Comparison of ENCODE assay signal across 8 cellular contexts in genomic region chr16:56423584-56424403, GRCh38. TPM values are rescaled to one million over a fixed set of nuclear protein-coding genes. Genes with fewer than 3 reads are reported as not detected.
DNase-seq lines count a peak whose midpoint lies in the region; ATAC-seq and TF ChIP-seq lines count a peak whose summit lies in the region.

No MANE protein-coding gene starts in this region.

- no peak overlapping the region for H2BK120ac ChIP-seq in IMR-90 (ENCODE audit: low read depth, low read length)

- H3K9me1 ChIP-seq in IMR-90 (ENCODE audit: insufficient read depth, low read length) = peaks cover 17% of the 10 kb centered on the region

- H2BK20ac ChIP-seq in IMR-90 (ENCODE audit: low read depth, low read length) = no peak overlapping the region

- H3K27ac ChIP-seq in IMR-90 (ENCODE audit: insufficient read depth, low read length) (peak overlapping the region; percentile 84), substantia nigra (ENCODE audit: low read depth, low read length, poor library complexity, severe bottlenecking) (peak overlapping the region; percentile 80)

- TF ChIP-seq POLR2A in IMR-90 (IDR thresholded peaks at IDR 0.05; ENCODE audit: low read depth, low read length) = no peak

- peak overlapping the region; percentile 96 for H3K4me2 ChIP-seq in IMR-90 (ENCODE audit: low read depth, low read length)

- 0 out of 2 replicates have a peak overlapping the region, but pooled peaks have one; percentile 1 for H3K56ac ChIP-seq in IMR-90 (ENCODE audit: extremely low read depth, insufficient read depth, low read length)

- H3K18ac ChIP-seq in IMR-90 (ENCODE audit: low read depth, low read length) = peak overlapping the region; percentile 14; the same call in 1 of the 2 replicates

- TSS peak; percentile 36 for BruUV-seq in IMR-90 (replicated peaks; lab: Mats Ljungman, UMichigan)

- peaks cover 5% of the 10 kb centered on the region for H3K36me3 Mint-ChIP-seq in activated naive CD8-positive, alpha-beta T cell treated with anti-CD3 and anti-CD28 coated beads, Interleukin-2, amount 50 U/mL, for 24 hours (ENCODE audit: low read depth)

- H3K4ac ChIP-seq in IMR-90 (ENCODE audit: low read depth, low read length) = no peak overlapping the region; the same call in 1 of the 2 replicates

- peaks cover 44% of the 10 kb centered on the region for H3K4me1 Mint-ChIP-seq in activated naive CD8-positive, alpha-beta T cell treated with anti-CD3 and anti-CD28 coated beads, Interleukin-2, amount 50 U/mL, for 24 hours

- no peak for DNase-seq in IMR-90
- no peak for DNase-seq in activated naive CD8-positive, alpha-beta T cell treated with anti-CD3 and anti-CD28 coated beads, Interleukin-2, amount 50 U/mL, for 24 hours
- DNase-seq in kidney epithelial cell (ENCODE audit: low read depth) = no peak
- DNase-seq in substantia nigra (lab: John Stamatoyannopoulos, UW) = no peak
- no peak for DNase-seq in HPDE6-E6E7 (ENCODE audit: extremely low spot score)
- no peak for DNase-seq in GOT3 (lab: John Stamatoyannopoulos, UW)
- DNase-seq in H4 (ENCODE audit: low spot score) = no peak

- H3K4me1 ChIP-seq in ES-I3 (ENCODE audit: insufficient read depth, low read length) (peaks cover 28% of the 10 kb centered on the region), IMR-90 (ENCODE audit: control insufficient read depth, insufficient read depth, low read length) (peaks cover 13% of the 10 kb centered on the region)

- intact Hi-C loops in IMR-90 (cut with micrococcal nuclease) = loop anchor here (1.0 to 2.0 kb wide), 2 partner anchors 67 to 91 kb away; no protein-coding TSS in a partner anchor

- H4K20me1 ChIP-seq in IMR-90 (ENCODE audit: insufficient read depth, low read length) = peaks cover 45% of the 10 kb centered on the region

- H3K4me3 ChIP-seq in IMR-90 (ENCODE audit: insufficient read depth, low read depth, low read length) (peak overlapping the region; percentile 93), kidney epithelial cell (ENCODE audit: low read depth, low read length) (peak overlapping the region; percentile 81)

- in situ Hi-C loops in IMR-90 (cut with MboI; ENCODE audit: low sequenced_read_pairs) = no loop called here

- no peak overlapping the region for H2BK5ac ChIP-seq in IMR-90 (ENCODE audit: low read depth, low read length, poor library complexity, severe bottlenecking)

- peaks cover 2 to 56% of the 10 kb centered on the region in 2 experiments; a peak in 2 of 4 replicates for H3K79me1 ChIP-seq in IMR-90 (ENCODE audit: low read depth in 1 of 2, low read length in 2 of 2)

- H3K27me3 ChIP-seq in IMR-90 (ENCODE audit: control insufficient read depth, insufficient read depth, low read length) (no peaks in the 10 kb centered on the region), kidney epithelial cell (ENCODE audit: control insufficient read depth, insufficient read depth, low read length) (no peaks in the 10 kb centered on the region)

- peak overlapping the region in 1 of 2 experiments; percentile 25; a peak in 1 of 4 replicates for H4K8ac ChIP-seq in IMR-90 (ENCODE audit: low read depth in 2 of 2, low read length in 2 of 2)

- 0% methylated on average over 1 of the region's 7 CpGs; no CpG with 5 or more reads in 1 of the 2 experiments for WGBS in IMR-90 (ENCODE audit: extremely low coverage in 2 of 2, insufficient read length in 1 of 2), 2 experiments

- H3K9me3 Mint-ChIP-seq in activated naive CD8-positive, alpha-beta T cell treated with anti-CD3 and anti-CD28 coated beads, Interleukin-2, amount 50 U/mL, for 24 hours = no peaks in the 10 kb centered on the region

- H3K9me3 ChIP-seq in ES-I3 (ENCODE audit: control insufficient read depth, insufficient read depth, low read length) (no peaks in the 10 kb centered on the region), IMR-90 (ENCODE audit: control insufficient read depth, insufficient read depth, low read length) (no peaks in the 10 kb centered on the region)

- no peak overlapping the region for H2BK15ac ChIP-seq in IMR-90 (ENCODE audit: low read depth, low read length)

- no peak overlapping the region for H2AFZ ChIP-seq in IMR-90 (replicated peaks; ENCODE audit: low read length, poor library complexity)

- H4K5ac ChIP-seq in IMR-90 (ENCODE audit: low read depth, low read length) = peak overlapping the region; percentile 12; the same call in 1 of the 2 replicates

- H4K91ac ChIP-seq in IMR-90 (ENCODE audit: insufficient read depth, low read depth, low read length) = no peak overlapping the region

- CTCF ChIA-PET in IMR-90 (lab: Yijun Ruan, JAX) = interaction anchor here (0.5 kb wide), 1 partner anchor 17 kb away, joined by 3 read pairs; no protein-coding TSS in a partner anchor

- no peak for TF ChIP-seq CTCF in IMR-90 (conservative IDR thresholded peaks at IDR 0.05; ENCODE audit: low read depth, low read length)
- TF ChIP-seq CTCF in kidney epithelial cell (IDR thresholded peaks at IDR 0.05; ENCODE audit: insufficient read depth, low read length, poor library complexity, severe bottlenecking) = no peak

- H3K27me3 Mint-ChIP-seq in activated naive CD8-positive, alpha-beta T cell treated with anti-CD3 and anti-CD28 coated beads, Interleukin-2, amount 50 U/mL, for 24 hours = no peaks in the 10 kb centered on the region

- ATAC-seq in IMR-90 (ENCODE audit: low read depth) = no peak
- ATAC-seq in activated naive CD8-positive, alpha-beta T cell treated with anti-CD3 and anti-CD28 coated beads, Interleukin-2, amount 50 U/mL, for 24 hours = no peak

- H3K9ac ChIP-seq in ES-I3 (ENCODE audit: low read depth, low read length) = peak overlapping the region; percentile 90
- H3K9ac ChIP-seq in IMR-90 (ENCODE audit: low read depth, low read length) = peak overlapping the region; percentile 94

- H3K36me3 ChIP-seq in ES-I3 (ENCODE audit: insufficient read depth, low read length) (no peaks in the 10 kb centered on the region), IMR-90 (ENCODE audit: control insufficient read depth, insufficient read depth, low read length) (peaks cover 3% of the 10 kb centered on the region; the same call in 1 of the 2 replicates), kidney epithelial cell (ENCODE audit: control insufficient read depth, insufficient read depth, low read length) (no peaks in the 10 kb centered on the region)

- dilution Hi-C loops in IMR-90 (cut with HindIII; ENCODE audit: low sequenced_read_pairs, unreplicated experiment) = no loop called here

- H3K14ac ChIP-seq in IMR-90 (replicated peaks; ENCODE audit: low read depth, low read length) = peak overlapping the region; percentile 8; the same call in 1 of the 2 replicates

- H3K23ac ChIP-seq in IMR-90 (ENCODE audit: low read depth, low read length) = peak overlapping the region; percentile 47

- H2AK9ac ChIP-seq in IMR-90 (replicated peaks; ENCODE audit: low read depth, low read length, poor library complexity) = no peak overlapping the region

- no peak overlapping the region for H2AK5ac ChIP-seq in IMR-90 (ENCODE audit: low read depth, low read length)

- TF ChIP-seq RAD21 in IMR-90 (IDR thresholded peaks at IDR 0.05; ENCODE audit: low read length) = no peak

- H3K27ac Mint-ChIP-seq in activated naive CD8-positive, alpha-beta T cell treated with anti-CD3 and anti-CD28 coated beads, Interleukin-2, amount 50 U/mL, for 24 hours = peak overlapping the region; percentile 82

- peak overlapping the region; percentile 94 for H3K4me3 Mint-ChIP-seq in activated naive CD8-positive, alpha-beta T cell treated with anti-CD3 and anti-CD28 coated beads, Interleukin-2, amount 50 U/mL, for 24 hours

- POLR2A ChIA-PET in IMR-90 (lab: Charles Lee; ENCODE audit: unreplicated experiment) = no interaction called here

TF ChIP-seq in IMR-90, 13 proteins besides CTCF, POLR2A, EP300 and RAD21:
- TF ChIP-seq CEBPB (IDR thresholded peaks at IDR 0.05; ENCODE audit: low read depth, low read length) (no peak), RCOR1 (IDR thresholded peaks at IDR 0.05; ENCODE audit: insufficient replicate concordance, low read length) (no peak), SMC3 (IDR thresholded peaks at IDR 0.05; ENCODE audit: low read depth, low read length) (no peak), MXI1 (IDR thresholded peaks at IDR 0.05; ENCODE audit: borderline replicate concordance, low read depth, low read length) (no peak)

RNA-seq across cellular contexts. Expression of gene AMFR, which starts 1.6 kb away (rescaled TPM):
- 215 and 216 TPM in 2 replicates for total RNA-seq in IMR-90 (2012; rRNA removed)
- polyA plus RNA-seq in IMR-90 (2012; rRNA removed) = 60.7 and 74.3 TPM in 2 replicates
- polyA plus RNA-seq in IMR-90 (2012; cell fraction: cytosol; rRNA removed) = 79.2 and 162 TPM in 2 replicates
- polyA plus RNA-seq in IMR-90 (2012; cell fraction: nucleus; rRNA removed; ENCODE audit: low replicate concordance) = 61.8 and 76.4 TPM in 2 replicates
- total RNA-seq in kidney epithelial cell = 131 and 133 TPM in 2 replicates
- 79.7 and 87.8 TPM in 2 replicates for total RNA-seq in H4 (2014; rRNA removed; shearing (Covaris generic))

RNA-seq across cellular contexts. Expression of gene NUDT21, which starts 27.3 kb away (rescaled TPM):
- total RNA-seq in IMR-90 (2012; rRNA removed) = 165 and 166 TPM in 2 replicates
- 52.4 and 60.9 TPM in 2 replicates for polyA plus RNA-seq in IMR-90 (2012; rRNA removed)
- 42.7 and 48.8 TPM in 2 replicates for polyA plus RNA-seq in IMR-90 (2012; cell fraction: cytosol; rRNA removed)
- polyA plus RNA-seq in IMR-90 (2012; cell fraction: nucleus; rRNA removed; ENCODE audit: low replicate concordance) = 19.6 and 21.6 TPM in 2 replicates
- 59.8 and 89.7 TPM in 2 replicates for total RNA-seq in kidney epithelial cell
- 93.0 and 147 TPM in 2 replicates for total RNA-seq in H4 (2014; rRNA removed; shearing (Covaris generic))

RNA-seq across cellular contexts. Expression of gene OGFOD1, which starts 27.6 kb away (rescaled TPM):
- total RNA-seq in IMR-90 (2012; rRNA removed) = 102 and 103 TPM in 2 replicates
- polyA plus RNA-seq in IMR-90 (2012; rRNA removed) = 39.2 and 43.5 TPM in 2 replicates
- polyA plus RNA-seq in IMR-90 (2012; cell fraction: cytosol; rRNA removed) = 14.4 and 24.2 TPM in 2 replicates
- polyA plus RNA-seq in IMR-90 (2012; cell fraction: nucleus; rRNA removed; ENCODE audit: low replicate concordance) = 6.6 and 18.8 TPM in 2 replicates
- 41.3 and 75.8 TPM in 2 replicates for total RNA-seq in kidney epithelial cell
- 77.7 and 95.5 TPM in 2 replicates for total RNA-seq in H4 (2014; rRNA removed; shearing (Covaris generic))
